ENCODE assay signal across 18 cellular contexts in the genomic region with DNA sequence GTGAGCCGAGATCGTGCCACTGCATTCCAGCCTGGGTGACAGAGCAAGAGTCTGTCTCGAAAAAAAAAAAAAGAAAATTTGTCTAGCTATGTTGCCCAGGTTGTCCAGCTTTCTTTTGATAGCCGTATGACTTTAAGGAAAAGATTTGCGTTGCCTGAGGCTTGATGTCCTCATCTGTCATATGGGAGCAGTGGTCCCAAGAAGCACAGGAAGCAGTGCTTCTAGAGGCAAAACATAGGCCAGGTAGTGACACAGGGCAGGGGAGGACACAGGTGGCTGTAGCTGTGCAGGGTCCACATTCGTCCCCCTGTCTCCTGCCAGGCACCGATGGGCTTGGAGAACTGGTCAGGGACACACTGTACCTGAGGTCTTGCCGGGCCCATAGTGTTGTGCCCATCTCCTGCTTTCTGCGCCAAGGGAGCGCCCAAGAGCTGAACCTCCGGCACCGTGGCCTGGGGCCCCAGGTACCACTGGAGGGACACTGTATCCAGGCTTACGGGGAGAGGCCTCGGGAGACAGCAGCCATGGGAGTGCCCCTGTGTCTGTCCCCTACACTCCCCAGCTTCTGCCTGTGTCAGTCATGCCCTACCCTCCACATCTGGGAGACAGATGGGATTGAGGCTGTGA. TPM values are rescaled to one million over a fixed set of nuclear protein-coding genes. Genes with fewer than 3 reads are reported as not detected.
DNase-seq lines count a peak whose midpoint lies in the region; ATAC-seq and TF ChIP-seq lines count a peak whose summit lies in the region.
"Had no signal": no experiment of that assay in that cellular context is flagged by ENCODE, and none has a peak within 500 bp of the region (broad histone marks: within the 10 kb centered on the region; RNA-seq: fewer than 3 reads in every experiment).

No MANE protein-coding gene starts in this region.

- no peak overlapping the region for H3K9ac ChIP-seq in trophoblast cell (ENCODE audit: low read length)

- WGBS in trophoblast cell (ENCODE audit: extremely low coverage, insufficient coverage, insufficient read length) = no CpG with 5 or more reads among the region's 14 CpGs

- no peaks in the 10 kb centered on the region for H3K79me2 ChIP-seq in trophoblast cell (ENCODE audit: control insufficient read depth, insufficient read depth, low read length, poor library complexity)

- no peak overlapping the region for H4K8ac ChIP-seq in trophoblast cell (ENCODE audit: low read depth, low read length)

- H2BK12ac ChIP-seq in trophoblast cell (ENCODE audit: low read length) = no peak overlapping the region

- peaks cover 16% of the 10 kb centered on the region for H3K27me3 Mint-ChIP-seq in glutamatergic neuron (ENCODE audit: unreplicated experiment)
- H3K27me3 Mint-ChIP-seq in activated T-cell treated with anti-CD3 and anti-CD28 coated beads, Interleukin-2, amount 50 U/mL, for 72 hours (ENCODE audit: low read depth) = peaks cover 20% of the 10 kb centered on the region

- H3K9me3 ChIP-seq in right atrium auricular region = no peaks in the 10 kb centered on the region
- H3K9me3 ChIP-seq in trophoblast cell (ENCODE audit: insufficient read depth, low read depth, low read length) = no peaks in the 10 kb centered on the region
- no peaks in the 10 kb centered on the region for H3K9me3 ChIP-seq in mucosa of descending colon
- no peaks in the 10 kb centered on the region for H3K9me3 ChIP-seq in upper lobe of right lung

- H3K27me3 ChIP-seq in right atrium auricular region (no peaks in the 10 kb centered on the region), trophoblast cell (ENCODE audit: insufficient read depth, low read length) (no peaks in the 10 kb centered on the region), upper lobe of right lung (no peaks in the 10 kb centered on the region)

- TF ChIP-seq CTCF in right atrium auricular region (IDR thresholded peaks at IDR 0.05) (no peak), glutamatergic neuron (IDR thresholded peaks at IDR 0.05; ENCODE audit: partially characterized antibody, unreplicated experiment) (no peak), mucosa of descending colon (IDR thresholded peaks at IDR 0.05) (no peak), upper lobe of right lung (IDR thresholded peaks at IDR 0.05) (no peak)

- H3K4me1 ChIP-seq in right atrium auricular region (peaks cover 0 to 22% of the 10 kb centered on the region in 2 donors), trophoblast cell (ENCODE audit: control insufficient read depth in 1 of 2, insufficient read depth in 2 of 2, low read length in 2 of 2) (peaks cover 9 to 13% of the 10 kb centered on the region in 2 experiments), mucosa of descending colon (ENCODE audit: low read depth) (peaks cover 15% of the 10 kb centered on the region), upper lobe of right lung (peaks cover 13% of the 10 kb centered on the region)

- H3K9me3 Mint-ChIP-seq in glutamatergic neuron (ENCODE audit: unreplicated experiment) = peaks cover 19% of the 10 kb centered on the region
- H3K9me3 Mint-ChIP-seq in activated T-cell treated with anti-CD3 and anti-CD28 coated beads, Interleukin-2, amount 50 U/mL, for 72 hours = no peaks in the 10 kb centered on the region
- H3K9me3 Mint-ChIP-seq: CD4-positive, alpha-beta T cell; HFFc6 had no signal

- H3K36me3 ChIP-seq in right atrium auricular region (no peaks in the 10 kb centered on the region), trophoblast cell (ENCODE audit: control insufficient read depth in 1 of 2, insufficient read depth in 2 of 2, low read length in 2 of 2) (no peaks in the 10 kb centered on the region), mucosa of descending colon (ENCODE audit: low read depth) (no peaks in the 10 kb centered on the region), upper lobe of right lung (no peaks in the 10 kb centered on the region)

- no peak overlapping the region for H2BK5ac ChIP-seq in trophoblast cell (ENCODE audit: low read depth, low read length, poor library complexity)

- H3K23ac ChIP-seq in trophoblast cell (ENCODE audit: low read length) = no peak overlapping the region

- H3K4me1 Mint-ChIP-seq in glutamatergic neuron (ENCODE audit: low read depth, unreplicated experiment) = peaks cover 39% of the 10 kb centered on the region
- peaks cover 31% of the 10 kb centered on the region for H3K4me1 Mint-ChIP-seq in activated T-cell treated with anti-CD3 and anti-CD28 coated beads, Interleukin-2, amount 50 U/mL, for 72 hours (ENCODE audit: low read depth)

- DNase-seq in left cardiac atrium (peak; percentile 5), right atrium auricular region (ENCODE audit: low spot score) (no peak), glutamatergic neuron (no peak), trophoblast cell (peak; percentile 51 to 77), mucosa of descending colon (no peak), upper lobe of right lung (no peak)
- DNase-seq in activated T-cell treated with anti-CD3 and anti-CD28 coated beads, Interleukin-2, amount 50 U/mL, for 72 hours = no peak
- DNase-seq: ACHN; C1 segment of cervical spinal cord; Calu3; CD4-positive, alpha-beta T cell; DND-41; GDM1; HCEC 1CT; HFFc6 had no signal

- H3K79me1 ChIP-seq in trophoblast cell (ENCODE audit: low read length) = no peaks in the 10 kb centered on the region

- H3K27ac ChIP-seq in right atrium auricular region (no peak overlapping the region), trophoblast cell (ENCODE audit: low read depth, low read length) (no peak overlapping the region), upper lobe of right lung (no peak overlapping the region)

- no peak overlapping the region for H3K4me2 ChIP-seq in trophoblast cell (ENCODE audit: low read length)

- no peak overlapping the region for H4K91ac ChIP-seq in trophoblast cell (ENCODE audit: low read depth, low read length)

- intact Hi-C loops in left cardiac atrium (cut with DNase I) = no loop called here
- intact Hi-C loops in mucosa of descending colon (cut with DNase I, micrococcal nuclease) = no loop called here
- intact Hi-C loops in upper lobe of right lung (cut with DNase I) = no loop called here

- H3K4ac ChIP-seq in trophoblast cell (ENCODE audit: low read depth, low read length) = no peak overlapping the region

- H2BK120ac ChIP-seq in trophoblast cell (ENCODE audit: insufficient read depth, low read length, poor library complexity) = no peak overlapping the region

- no peak overlapping the region for H3K18ac ChIP-seq in trophoblast cell (ENCODE audit: low read length)

- H3K4me3 Mint-ChIP-seq in glutamatergic neuron (ENCODE audit: unreplicated experiment) = no peak overlapping the region
- no peak overlapping the region for H3K4me3 Mint-ChIP-seq in activated T-cell treated with anti-CD3 and anti-CD28 coated beads, Interleukin-2, amount 50 U/mL, for 72 hours
- H3K4me3 Mint-ChIP-seq: CD4-positive, alpha-beta T cell had no signal

- H2AFZ ChIP-seq in trophoblast cell (ENCODE audit: insufficient read depth, low read length, poor library complexity) = no peak overlapping the region

- H2AK5ac ChIP-seq in trophoblast cell (ENCODE audit: low read length) = no peak overlapping the region

- ATAC-seq in left cardiac atrium (no peak), mucosa of descending colon (no peak), upper lobe of right lung (no peak)
- ATAC-seq in activated T-cell treated with anti-CD3 and anti-CD28 coated beads, Interleukin-2, amount 50 U/mL, for 72 hours (replicated peaks in 1 of 2) = no peak

- peak overlapping the region; percentile 82 for H3K27ac Mint-ChIP-seq in glutamatergic neuron (ENCODE audit: unreplicated experiment)
- H3K27ac Mint-ChIP-seq in activated T-cell treated with anti-CD3 and anti-CD28 coated beads, Interleukin-2, amount 50 U/mL, for 72 hours = no peak overlapping the region
- H3K27ac Mint-ChIP-seq: CD4-positive, alpha-beta T cell had no signal

- no peaks in the 10 kb centered on the region for H3K36me3 Mint-ChIP-seq in glutamatergic neuron (ENCODE audit: unreplicated experiment)
- no peaks in the 10 kb centered on the region for H3K36me3 Mint-ChIP-seq in activated T-cell treated with anti-CD3 and anti-CD28 coated beads, Interleukin-2, amount 50 U/mL, for 72 hours (ENCODE audit: insufficient read depth in 2 of 2)

- H4K12ac ChIP-seq in trophoblast cell (ENCODE audit: low read depth, low read length) = no peak overlapping the region

- no peak overlapping the region for H3K14ac ChIP-seq in trophoblast cell (ENCODE audit: low read length)

- no peak overlapping the region for H3K4me3 ChIP-seq in right atrium auricular region
- no peak overlapping the region for H3K4me3 ChIP-seq in trophoblast cell (ENCODE audit: low read depth, low read length)
- no peak overlapping the region for H3K4me3 ChIP-seq in mucosa of descending colon
- H3K4me3 ChIP-seq in upper lobe of right lung = no peak overlapping the region

RNA-seq across cellular contexts. Expression of gene LRRC74B, which starts 1.4 kb away (rescaled TPM):
- total RNA-seq in left cardiac atrium = not detected
- not detected for total RNA-seq in right atrium auricular region
- not detected for total RNA-seq in glutamatergic neuron (ENCODE audit: unreplicated experiment)
- polyA plus RNA-seq in trophoblast cell (2013) = 0.01 TPM in 1 of 2 replicates, not detected in the other
- under 1 TPM in 1 of 3 donors, not detected in 2; 0.31 TPM for total RNA-seq in mucosa of descending colon
- not detected for total RNA-seq in activated T-cell treated with anti-CD3 and anti-CD28 coated beads, Interleukin-2, amount 50 U/mL, for 72 hours
- not detected for total RNA-seq in upper lobe of right lung
- total RNA-seq: A172; Calu3; CD4-positive, alpha-beta T cell; H1; HFFc6; HT1080 had no signal
- polyA plus RNA-seq: H1 had no signal

RNA-seq across cellular contexts. Expression of gene SLC7A4, which starts 14.8 kb away (rescaled TPM):
- total RNA-seq in left cardiac atrium (under 1 TPM; 0.47 to 0.68 TPM), right atrium auricular region (1 to 10 TPM; 1.9 to 5.0 TPM), glutamatergic neuron (ENCODE audit: unreplicated experiment) (0.59 TPM), mucosa of descending colon (1 to 10 TPM; 1.4 to 4.0 (median 2.4) TPM), upper lobe of right lung (1.5 TPM)
- polyA plus RNA-seq in trophoblast cell (2013) = 9.1 and 11.2 TPM in 2 replicates
- total RNA-seq in activated T-cell treated with anti-CD3 and anti-CD28 coated beads, Interleukin-2, amount 50 U/mL, for 72 hours = not detected
- total RNA-seq: A172; CD4-positive, alpha-beta T cell; H1; HT1080 had no signal

RNA-seq across cellular contexts. Expression of gene P2RX6, which starts 32.2 kb away (rescaled TPM):
- total RNA-seq in left cardiac atrium = 1 to 10 TPM; 2.2 to 4.6 TPM
- total RNA-seq in right atrium auricular region = 1 to 10 TPM; 1.0 to 5.4 TPM
- total RNA-seq in glutamatergic neuron (ENCODE audit: unreplicated experiment) = 1.5 TPM
- polyA plus RNA-seq in trophoblast cell (2013) = 0.05 and 0.07 TPM in 2 replicates
- total RNA-seq in mucosa of descending colon = 1 to 10 TPM; 1.4 to 1.6 (median 1.4) TPM
- under 1 TPM; 0.29 to 0.30 TPM for total RNA-seq in activated T-cell treated with anti-CD3 and anti-CD28 coated beads, Interleukin-2, amount 50 U/mL, for 72 hours
- total RNA-seq in upper lobe of right lung = 2.2 TPM
- total RNA-seq: H1 had no signal

RNA-seq across cellular contexts. Expression of gene THAP7, which starts 45.2 kb away (rescaled TPM):
- total RNA-seq in left cardiac atrium = 10 to 100 TPM; 20.9 to 22.1 TPM
- 10 to 100 TPM; 39.8 to 51.1 TPM for total RNA-seq in right atrium auricular region
- total RNA-seq in glutamatergic neuron (ENCODE audit: unreplicated experiment) = 17.8 TPM
- polyA plus RNA-seq in trophoblast cell (2013) = 16.1 and 17.0 TPM in 2 replicates
- 10 to 100 TPM; 16.8 to 27.8 (median 19.8) TPM for total RNA-seq in mucosa of descending colon
- 10 to 100 TPM; 29.5 to 31.2 TPM for total RNA-seq in activated T-cell treated with anti-CD3 and anti-CD28 coated beads, Interleukin-2, amount 50 U/mL, for 72 hours
- 22.0 TPM for total RNA-seq in upper lobe of right lung

Comparison
In these comparisons a context has a peak if more than half of its experiments do, and no peak if none do; other contexts are left out.
1. DNase-seq: peak in left cardiac atrium (single experiment) and trophoblast cell (2 of 2); none in right atrium auricular region (single experiment), glutamatergic neuron (single experiment), mucosa of descending colon (0 of 3), activated T-cell treated with anti-CD3 and anti-CD28 coated beads, Interleukin-2, amount 50 U/mL, for 72 hours (0 of 2) and upper lobe of right lung (single experiment).